20 cellular contexts compared by ENCODE assay signal in genomic region chr3:13492048-13492447, GRCh38. TPM values are rescaled to one million over a fixed set of nuclear protein-coding genes. Genes with fewer than 3 reads are reported as not detected.
DNase-seq lines count a peak whose midpoint lies in the region; ATAC-seq, FAIRE-seq and TF ChIP-seq lines count a peak whose summit lies in the region.
"Had no signal": no experiment of that assay in that cellular context is flagged by ENCODE, and none has a peak within 500 bp of the region (broad histone marks: within the 10 kb centered on the region; RNA-seq: fewer than 3 reads in every experiment).

No MANE protein-coding gene starts in this region.

- ATAC-seq in Right ventricle myocardium inferior (no peak), HepG2 (no peak)
- ATAC-seq: A549; CD8-positive, alpha-beta T cell; GM23338; HCT116 had no signal

- H3K27ac ChIP-seq in left ventricle myocardium inferior (replicated peaks) (no peak overlapping the region), kidney (ENCODE audit: low read depth in 2 of 2, low read length in 2 of 2) (no peak overlapping the region), sigmoid colon (no peak overlapping the region), HepG2 (ENCODE audit: extremely low read length, insufficient read depth, low read length) (no peak overlapping the region)
- H3K27ac ChIP-seq: A549 had no signal

- no TSS peak for BruUV-seq in HepG2 (replicated peaks; lab: Mats Ljungman, UMichigan)

- H3K36me3 ChIP-seq in left ventricle myocardium inferior: peaks cover 29% of the 10 kb centered on the region
- peaks cover 0 to 3% of the 10 kb centered on the region in 2 donors for H3K36me3 ChIP-seq in kidney (ENCODE audit: control insufficient read depth in 1 of 2, insufficient read depth in 2 of 2, low read length in 2 of 2)
- H3K36me3 ChIP-seq in sigmoid colon: peaks cover 0 to 23% (median 4%) of the 10 kb centered on the region in 4 donors
- peaks cover 10% of the 10 kb centered on the region in 2 experiments; a peak in 4 of 5 replicates for H3K36me3 ChIP-seq in HepG2 (replicated peaks in 1 of 2; ENCODE audit: control insufficient read depth in 1 of 2, insufficient read depth in 2 of 2, low read length in 2 of 2)

- TF ChIP-seq CTCF in left ventricle myocardium inferior (IDR thresholded peaks at IDR 0.05; ENCODE audit: borderline replicate concordance) (no peak), kidney (IDR thresholded peaks at IDR 0.05; ENCODE audit: borderline replicate concordance, extremely low read depth, insufficient read depth) (no peak), sigmoid colon (IDR thresholded peaks at IDR 0.05) (no peak), HepG2 (CRISPR knock-in tag; IDR thresholded peaks at IDR 0.05) (no peak)

- DNase-seq in left ventricle myocardium inferior: peak; percentile 7
- DNase-seq in Right ventricle myocardium inferior (ENCODE audit: missing footprints): no peak
- peak; percentile 51 for DNase-seq in kidney
- DNase-seq in sigmoid colon: peak; percentile 46
- no peak for DNase-seq in COLO829 (ENCODE audit: low spot score)
- no peak for DNase-seq in HepG2 (ENCODE audit: low spot score)
- DNase-seq in CD1c-positive myeloid dendritic cell (ENCODE audit: extremely low spot score): no peak
- DNase-seq: CD8-positive, alpha-beta T cell; KBM-7; MV-4-11; NCI-H1694 treated with DMSO at 0.1 percent for 48 hours; NK-92 treated with Interleukin-12 subunit alpha and Interleukin-12 subunit beta, amount 100 ng/mL, for 24 hours; SIG-M5 had no signal

- TF ChIP-seq EP300 in sigmoid colon (IDR thresholded peaks at IDR 0.05) (no peak), HepG2 (IDR thresholded peaks at IDR 0.05; ENCODE audit: low read depth in 2 of 2, low read length in 2 of 2) (no peak), HepG2 (CRISPR knock-in tag; IDR thresholded peaks at IDR 0.05; ENCODE audit: borderline replicate concordance) (no peak)

- H3K9me3 ChIP-seq in left ventricle myocardium inferior (replicated peaks): peaks cover 19% of the 10 kb centered on the region
- no peaks in the 10 kb centered on the region for H3K9me3 ChIP-seq in kidney (ENCODE audit: control insufficient read depth in 1 of 2, low read length in 2 of 2)
- H3K9me3 ChIP-seq in sigmoid colon: peaks cover 0 to 3% (median 0%) of the 10 kb centered on the region in 4 donors
- no peaks in the 10 kb centered on the region for H3K9me3 ChIP-seq in HepG2 (ENCODE audit: low read length)
- H3K9me3 ChIP-seq: A549 had no signal

- H3K27me3 ChIP-seq in left ventricle myocardium inferior (ENCODE audit: low read depth) (no peaks in the 10 kb centered on the region), sigmoid colon (no peaks in the 10 kb centered on the region), HepG2 (ENCODE audit: control insufficient read depth in 1 of 2, insufficient read depth in 2 of 2, low read length in 2 of 2) (no peaks in the 10 kb centered on the region)

- H3K4me2 ChIP-seq in HepG2 (ENCODE audit: low read depth, low read length): no peak overlapping the region
- H3K4me2 ChIP-seq: A549, GM23338 had no signal

- no peak overlapping the region for H3K9ac ChIP-seq in kidney (ENCODE audit: low read length in 2 of 2)
- no peak overlapping the region for H3K9ac ChIP-seq in HepG2 (ENCODE audit: insufficient read depth, low read depth, low read length)

- H3K79me2 ChIP-seq in HepG2 (ENCODE audit: insufficient read depth, low read length): no peaks in the 10 kb centered on the region

- POLR2A ChIA-PET in HepG2 (lab: Yijun Ruan, JAX): no interaction called here

- WGBS in sigmoid colon, 2 donors: 90 to 95% methylated on average over 6 of the region's 6 CpGs
- WGBS in HepG2 (ENCODE audit: low lambda C conversion rate): 100% methylated on average over 5 of the region's 6 CpGs

- no peak overlapping the region for H3K4me3 ChIP-seq in left ventricle myocardium inferior
- H3K4me3 ChIP-seq in kidney (ENCODE audit: low read length in 2 of 2): no peak overlapping the region
- no peak overlapping the region for H3K4me3 ChIP-seq in sigmoid colon
- H3K4me3 ChIP-seq in HepG2 (replicated peaks in 1 of 3; ENCODE audit: insufficient read depth in 1 of 3, low read depth in 2 of 3, low read length in 3 of 3): no peak overlapping the region
- H3K4me3 ChIP-seq: A549, GM23338 had no signal

- TF ChIP-seq POLR2A in sigmoid colon (IDR thresholded peaks at IDR 0.05) (no peak), HepG2 (IDR thresholded peaks at IDR 0.05; ENCODE audit: insufficient read depth in 1 of 2, low read depth in 2 of 2, low read length in 2 of 2) (no peak)

- CTCF ChIA-PET in HepG2 (lab: Yijun Ruan, JAX; ENCODE audit: low intra/inter-chr PET ratio, low total read pairs): no interaction called here

- FAIRE-seq in kidney (lab: Jason Lieb, UNC) (no peak), HepG2 (lab: Jason Lieb, UNC) (no peak)
- FAIRE-seq: A549, D721Med, GM12892, RCC 7860 had no signal

- H4K20me1 ChIP-seq in HepG2 (ENCODE audit: insufficient read depth, low read length): no peaks in the 10 kb centered on the region; the same call in 1 of the 2 replicates

- in situ Hi-C loops in HepG2 (cut with HindIII; ENCODE audit: extremely low pct_ligation_motif_present, low pct_unique_long_range_greater_than_20kb): no loop called here

- no peak for TF ChIP-seq RAD21 in HepG2 (CRISPR knock-in tag; IDR thresholded peaks at IDR 0.05)

- intact Hi-C loops in left ventricle myocardium inferior (cut with micrococcal nuclease) (no loop called here), Right ventricle myocardium inferior (cut with DNase I) (no loop called here), kidney (cut with DNase I) (no loop called here), sigmoid colon (cut with DNase I) (no loop called here), HepG2 (cut with micrococcal nuclease; ENCODE audit: unreplicated experiment) (no loop called here)

- H2AFZ ChIP-seq in HepG2 (ENCODE audit: low read length): no peak overlapping the region
- H2AFZ ChIP-seq: GM23338 had no signal

- H3K4me1 ChIP-seq in left ventricle myocardium inferior: peaks cover 21% of the 10 kb centered on the region
- peaks cover 0 to 2% of the 10 kb centered on the region in 2 donors for H3K4me1 ChIP-seq in kidney (ENCODE audit: control insufficient read depth in 1 of 2, insufficient read depth in 1 of 2, low read depth in 1 of 2, low read length in 2 of 2)
- H3K4me1 ChIP-seq in sigmoid colon: peaks cover 0 to 18% (median 9%) of the 10 kb centered on the region in 4 donors
- H3K4me1 ChIP-seq in HepG2 (ENCODE audit: insufficient read depth, low read length): peaks cover 22% of the 10 kb centered on the region
- H3K4me1 ChIP-seq: A549 had no signal

RNA-seq across cellular contexts. Expression of gene HDAC11, which starts 11.9 kb away (rescaled TPM):
- 34.3 TPM for total RNA-seq in left ventricle myocardium inferior
- 37.5 TPM for total RNA-seq in Right ventricle myocardium inferior
- 28.3 TPM for total RNA-seq in kidney
- 43.7 TPM for polyA plus RNA-seq in kidney (ENCODE audit: insufficient read depth, low read depth, low replicate concordance)
- 10 to 100 TPM; 15.5 to 17.2 (median 16.7) TPM for total RNA-seq in sigmoid colon
- 10 to 100 TPM; 20.6 to 30.3 (median 22.8) TPM for polyA plus RNA-seq in sigmoid colon
- total RNA-seq in HepG2 (2016; rRNA removed; fragmentation: Illumina TruSeq; extraction: Trizol): 10.5 and 13.7 TPM in 2 replicates
- total RNA-seq in HepG2 (2016; cell fraction: cytosol; rRNA removed; fragmentation: Illumina TruSeq; extraction: Trizol; ENCODE audit: low read depth): 4.0 and 4.5 TPM in 2 replicates
- total RNA-seq in HepG2 (2016; cell fraction: insoluble cytoplasmic fraction; rRNA removed; fragmentation: Illumina TruSeq; extraction: Trizol): 8.3 and 12.0 TPM in 2 replicates
- total RNA-seq in HepG2 (2016; cell fraction: membrane; rRNA removed; fragmentation: Illumina TruSeq; extraction: Trizol): 8.1 and 8.4 TPM in 2 replicates
- total RNA-seq in HepG2 (2016; cell fraction: nucleus; rRNA removed; fragmentation: Illumina TruSeq; extraction: Trizol): 5.7 and 8.2 TPM in 2 replicates
- 33.1 and 49.7 TPM in 2 replicates for polyA plus RNA-seq in HepG2 (2011; rRNA removed)
- 45.0 and 52.1 TPM in 2 replicates for polyA plus RNA-seq in HepG2 (2011; cell fraction: cytosol; rRNA removed)
- 54.1 and 56.2 TPM in 2 replicates for polyA plus RNA-seq in HepG2 (2011; cell fraction: nucleus; rRNA removed)
- polyA plus RNA-seq in HepG2 (2012): 51.6 and 55.6 TPM in 2 replicates
- polyA plus RNA-seq in HepG2 (2016; cell fraction: cytosol; fragmentation: Illumina TruSeq; extraction: Trizol; ENCODE audit: low read depth): 4.4 and 6.3 TPM in 2 replicates
- polyA plus RNA-seq in HepG2 (2016; cell fraction: insoluble cytoplasmic fraction; fragmentation: Illumina TruSeq; extraction: Trizol; ENCODE audit: low read depth): 9.3 and 10.5 TPM in 2 replicates
- polyA plus RNA-seq in HepG2 (2016; cell fraction: membrane; fragmentation: Illumina TruSeq; extraction: Trizol; ENCODE audit: low read depth): 7.6 and 9.8 TPM in 2 replicates
- polyA plus RNA-seq in HepG2 (2016; cell fraction: nucleus; fragmentation: Illumina TruSeq; extraction: Trizol; ENCODE audit: insufficient read depth, low read depth): 10.6 and 11.8 TPM in 2 replicates
- 4.8 and 66.6 TPM in 2 replicates for polyA minus RNA-seq in HepG2 (2011; rRNA and poly(A)+ RNA removed; ENCODE audit: low replicate concordance)
- 29.4 and 31.1 TPM in 2 replicates for polyA minus RNA-seq in HepG2 (2011; cell fraction: cytosol; rRNA and poly(A)+ RNA removed)
- polyA minus RNA-seq in HepG2 (2011; cell fraction: nucleus; rRNA and poly(A)+ RNA removed): 21.3 and 22.1 TPM in 2 replicates

RNA-seq across cellular contexts. Expression of gene FBLN2, which starts 56.9 kb away (rescaled TPM):
- total RNA-seq in left ventricle myocardium inferior: 56.7 TPM
- 81.1 TPM for total RNA-seq in Right ventricle myocardium inferior
- total RNA-seq in kidney: 43.4 TPM
- polyA plus RNA-seq in kidney (ENCODE audit: insufficient read depth, low read depth, low replicate concordance): 3.2 TPM
- 100 to 1,000 TPM in 1 of 4 donors, 10 to 100 TPM in 3; 18.7 to 134 (median 56.5) TPM for total RNA-seq in sigmoid colon
- 10 to 100 TPM in 1 of 3 donors, 1 to 10 TPM in 2; 1.2 to 14.8 (median 4.2) TPM for polyA plus RNA-seq in sigmoid colon
- not detected in 2 replicates for total RNA-seq in HepG2 (2016; rRNA removed; fragmentation: Illumina TruSeq; extraction: Trizol)
- not detected in 2 replicates for total RNA-seq in HepG2 (2016; cell fraction: cytosol; rRNA removed; fragmentation: Illumina TruSeq; extraction: Trizol; ENCODE audit: low read depth)
- not detected in 2 replicates for total RNA-seq in HepG2 (2016; cell fraction: insoluble cytoplasmic fraction; rRNA removed; fragmentation: Illumina TruSeq; extraction: Trizol)
- total RNA-seq in HepG2 (2016; cell fraction: membrane; rRNA removed; fragmentation: Illumina TruSeq; extraction: Trizol): not detected in 2 replicates
- total RNA-seq in HepG2 (2016; cell fraction: nucleus; rRNA removed; fragmentation: Illumina TruSeq; extraction: Trizol): not detected in 2 replicates
- 0.04 TPM in 1 of 2 replicates, not detected in the other for polyA plus RNA-seq in HepG2 (2011; rRNA removed)
- 0.04 TPM in 2 replicates for polyA plus RNA-seq in HepG2 (2011; cell fraction: cytosol; rRNA removed)
- polyA plus RNA-seq in HepG2 (2011; cell fraction: nucleus; rRNA removed): 0.02 and 0.05 TPM in 2 replicates
- 0.05 and 0.08 TPM in 2 replicates for polyA plus RNA-seq in HepG2 (2012)
- not detected in 2 replicates for polyA plus RNA-seq in HepG2 (2016; cell fraction: cytosol; fragmentation: Illumina TruSeq; extraction: Trizol; ENCODE audit: low read depth)
- not detected in 2 replicates for polyA plus RNA-seq in HepG2 (2016; cell fraction: insoluble cytoplasmic fraction; fragmentation: Illumina TruSeq; extraction: Trizol; ENCODE audit: low read depth)
- polyA plus RNA-seq in HepG2 (2016; cell fraction: membrane; fragmentation: Illumina TruSeq; extraction: Trizol; ENCODE audit: low read depth): not detected in 2 replicates
- not detected in 2 replicates for polyA plus RNA-seq in HepG2 (2016; cell fraction: nucleus; fragmentation: Illumina TruSeq; extraction: Trizol; ENCODE audit: insufficient read depth, low read depth)
- 0.06 and 0.12 TPM in 2 replicates for polyA minus RNA-seq in HepG2 (2011; rRNA and poly(A)+ RNA removed; ENCODE audit: low replicate concordance)
- not detected in 2 replicates for polyA minus RNA-seq in HepG2 (2011; cell fraction: cytosol; rRNA and poly(A)+ RNA removed)
- polyA minus RNA-seq in HepG2 (2011; cell fraction: nucleus; rRNA and poly(A)+ RNA removed): 0.37 TPM in 1 of 2 replicates, not detected in the other
- total RNA-seq: NCI-H460 had no signal

Comparison
In these comparisons a context has a peak if more than half of its experiments do, and no peak if none do; other contexts are left out.
1. DNase-seq: peak in left ventricle myocardium inferior (single experiment), kidney (single experiment) and sigmoid colon (single experiment); none in Right ventricle myocardium inferior (single experiment), COLO829 (single experiment), HepG2 (single experiment) and CD1c-positive myeloid dendritic cell (single experiment).
2. RNA of gene FBLN2, which starts 56.9 kb away (total RNA-seq): 81.1 TPM in Right ventricle myocardium inferior (single experiment), 18.7 to 134 TPM in sigmoid colon, 56.7 TPM in left ventricle myocardium inferior (single experiment) and 43.4 TPM in kidney (single experiment); not detected in HepG2; every median in the first group is over 10 times any median in the second.